Comparison of ENCODE assay signal across 15 cellular contexts in the genomic region with DNA sequence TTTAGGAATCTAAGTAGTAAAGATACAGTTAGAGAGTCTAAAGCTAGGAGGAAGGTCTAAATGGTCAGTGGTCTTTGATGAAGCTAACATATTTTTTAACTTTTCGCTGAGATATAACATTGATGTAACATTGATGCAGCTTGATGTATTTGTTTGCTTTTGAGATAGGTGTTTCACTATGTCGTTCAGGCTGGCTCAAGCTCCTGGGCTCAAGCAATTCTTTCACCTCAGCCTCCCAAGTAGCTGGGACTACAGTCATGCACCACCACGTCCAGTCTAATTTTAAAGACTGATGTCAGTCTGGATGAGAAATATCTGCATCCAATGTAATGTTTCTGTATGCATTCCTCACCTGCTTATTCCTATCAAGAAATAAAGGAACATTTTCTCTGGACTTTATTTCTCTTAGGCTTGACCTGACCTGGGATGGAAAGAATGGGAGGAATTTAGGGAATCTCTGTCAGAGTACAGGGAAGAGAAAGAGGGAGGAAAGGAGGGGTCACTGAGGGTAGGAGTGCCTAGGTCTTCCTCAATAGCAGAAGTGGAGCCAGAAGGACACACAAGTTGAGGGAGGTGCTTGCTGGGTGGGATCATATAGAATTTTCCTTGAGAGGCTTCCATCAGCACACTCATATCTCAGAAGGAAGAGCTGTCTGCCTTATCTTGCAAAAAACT.
DNase-seq lines count a peak whose midpoint lies in the region; ATAC-seq, FAIRE-seq and TF ChIP-seq lines count a peak whose summit lies in the region.
"Had no signal": no experiment of that assay in that cellular context is flagged by ENCODE, and none has a peak within 500 bp of the region (broad histone marks: within the 10 kb centered on the region; RNA-seq: fewer than 3 reads in every experiment).

No MANE protein-coding gene starts in this region.

- no peak overlapping the region for H3K18ac ChIP-seq in mesendoderm (ENCODE audit: low read length)

- no peaks in the 10 kb centered on the region for H4K20me1 ChIP-seq in PC-9 (ENCODE audit: insufficient read depth)

- H3K79me2 ChIP-seq in mesendoderm (ENCODE audit: control insufficient read depth, insufficient read depth, low read length) (no peaks in the 10 kb centered on the region), PC-9 (ENCODE audit: low read depth) (no peaks in the 10 kb centered on the region)

- no peaks in the 10 kb centered on the region for H3K9me2 ChIP-seq in PC-9 (ENCODE audit: insufficient read depth)

- H4K8ac ChIP-seq in mesendoderm (ENCODE audit: low read depth, low read length): no peak overlapping the region

- no peaks in the 10 kb centered on the region for H3K36me3 ChIP-seq in HUES48 (ENCODE audit: control insufficient read depth, insufficient read depth, low read length)
- H3K36me3 ChIP-seq in mesendoderm (ENCODE audit: control insufficient read depth, insufficient read depth, low read length): no peaks in the 10 kb centered on the region
- H3K36me3 ChIP-seq in PC-9 (ENCODE audit: low read depth): no peaks in the 10 kb centered on the region

- H2AK5ac ChIP-seq in mesendoderm (ENCODE audit: low read length): no peak overlapping the region

- no peaks in the 10 kb centered on the region for H3K27me3 ChIP-seq in HUES48 (ENCODE audit: control insufficient read depth, insufficient read depth, low read length)
- no peaks in the 10 kb centered on the region for H3K27me3 ChIP-seq in mesendoderm (ENCODE audit: insufficient read depth, low read length, poor library complexity)
- H3K27me3 ChIP-seq in PC-9 (ENCODE audit: insufficient read depth, low read depth): no peaks in the 10 kb centered on the region

- H3F3A ChIP-seq in PC-9 (ENCODE audit: insufficient read depth, low read depth): no peaks in the 10 kb centered on the region; the same call in 1 of the 2 replicates

- DNase-seq in epithelial cell of proximal tubule (ENCODE audit: low read depth) (peak; percentile 13), mesendoderm (peak; percentile 88), urothelium cell line (ENCODE audit: low spot score) (peak; percentile 29), type B pancreatic cell (ENCODE audit: extremely low spot score, unreplicated experiment) (no peak), PC-9 (no peak)
- DNase-seq: DMS153, NCI-H1048, NCI-H2081 treated with DMSO at 0.1 percent for 48 hours, NCI-H510A treated with DMSO at 0.1 percent for 48 hours had no signal

- H3K79me1 ChIP-seq in mesendoderm (ENCODE audit: low read length): no peaks in the 10 kb centered on the region

- H3K4me1 ChIP-seq in HUES48 (ENCODE audit: control insufficient read depth, insufficient read depth, low read length) (peaks cover 10% of the 10 kb centered on the region), mesendoderm (ENCODE audit: control insufficient read depth, low read depth, low read length) (no peaks in the 10 kb centered on the region), PC-9 (replicated peaks; ENCODE audit: insufficient read depth) (no peaks in the 10 kb centered on the region)

- H3K56ac ChIP-seq in mesendoderm (ENCODE audit: low read length): no peak overlapping the region

- no peak for FAIRE-seq in urothelium cell line (lab: Jason Lieb, UNC)

- no peak overlapping the region for H3K4me2 ChIP-seq in mesendoderm (ENCODE audit: low read length)
- H3K4me2 ChIP-seq in PC-9: no peak overlapping the region

- no peak overlapping the region for H2BK120ac ChIP-seq in mesendoderm (ENCODE audit: low read depth, low read length)

- H3K27me3 Mint-ChIP-seq in type B pancreatic cell: no peaks in the 10 kb centered on the region

- no peak overlapping the region for H3K4ac ChIP-seq in mesendoderm (ENCODE audit: low read depth, low read length)

- no peak overlapping the region for H3K23ac ChIP-seq in mesendoderm (ENCODE audit: low read length)

- BruUV-seq in PC-9 (replicated peaks; lab: Mats Ljungman, UMichigan): no TSS peak

- POLR2A ChIA-PET in PC-9 (lab: Charles Lee; ENCODE audit: unreplicated experiment): no interaction called here

- no peak overlapping the region for H4K5ac ChIP-seq in mesendoderm (ENCODE audit: low read length)

- no peaks in the 10 kb centered on the region for H3K36me3 Mint-ChIP-seq in type B pancreatic cell

- H3K4me3 Mint-ChIP-seq in type B pancreatic cell: no peak overlapping the region

- H2BK15ac ChIP-seq in mesendoderm (replicated peaks; ENCODE audit: low read depth): no peak overlapping the region

- H3K27ac Mint-ChIP-seq in type B pancreatic cell: no peak overlapping the region

- TF ChIP-seq CTCF in epithelial cell of proximal tubule (conservative IDR thresholded peaks at IDR 0.05; ENCODE audit: low read depth, low read length) (no peak), type B pancreatic cell (conservative IDR thresholded peaks at IDR 0.05) (no peak), PC-9 (conservative IDR thresholded peaks at IDR 0.05) (no peak)

- intact Hi-C loops in PC-9 (cut with micrococcal nuclease; ENCODE audit: unreplicated experiment): loop anchor here (5.0 kb wide), 1 partner anchor 40 kb away; no protein-coding TSS in a partner anchor

- H3K4me1 Mint-ChIP-seq in type B pancreatic cell (ENCODE audit: unreplicated experiment): peaks cover 6% of the 10 kb centered on the region

- H3K9ac ChIP-seq in HUES48 (ENCODE audit: low read depth, low read length) (no peak overlapping the region), mesendoderm (ENCODE audit: low read length) (no peak overlapping the region)

- H2AFZ ChIP-seq in PC-9: no peak overlapping the region

- no CpG with 5 or more reads among the region's 3 CpGs for WGBS in mesendoderm (ENCODE audit: extremely low coverage, insufficient coverage, low lambda C conversion rate)

- 0 out of 2 replicates have a peak overlapping the region, but pooled peaks have one; percentile 24 for H3K4me3 ChIP-seq in HUES48 (ENCODE audit: low read depth, low read length)
- no peak overlapping the region for H3K4me3 ChIP-seq in epithelial cell of proximal tubule (ENCODE audit: low read depth, low read length)
- H3K4me3 ChIP-seq in mesendoderm (ENCODE audit: low read length): no peak overlapping the region
- H3K4me3 ChIP-seq in PC-9: no peak overlapping the region

- peaks cover 10% of the 10 kb centered on the region for H3K9me3 ChIP-seq in HUES48 (ENCODE audit: control insufficient read depth, insufficient read depth, low read length)
- H3K9me3 ChIP-seq in PC-9 (ENCODE audit: insufficient read depth, low read depth): peaks cover 10% of the 10 kb centered on the region

- peak overlapping the region; percentile 12 for H3K27ac ChIP-seq in HUES48 (ENCODE audit: low read depth, low read length)
- H3K27ac ChIP-seq in mesendoderm (ENCODE audit: low read depth, low read length): no peak overlapping the region
- no peak overlapping the region for H3K27ac ChIP-seq in PC-9
- H3K27ac ChIP-seq: C4-2B had no signal

- CTCF ChIA-PET in PC-9 (lab: Charles Lee): no interaction called here

- H3K9me3 Mint-ChIP-seq in type B pancreatic cell: peaks cover 5% of the 10 kb centered on the region

- ATAC-seq in HG03196 (IDR thresholded peaks at IDR 0.05; ENCODE audit: unreplicated experiment): no peak
- ATAC-seq: HCT116, Panc1, Right ventricle myocardium inferior had no signal

- H2BK5ac ChIP-seq in mesendoderm (ENCODE audit: low read length): no peak overlapping the region

Comparison
In these comparisons a context has a peak if more than half of its experiments do, and no peak if none do; other contexts are left out.
1. DNase-seq: peak in epithelial cell of proximal tubule (single experiment), mesendoderm (single experiment) and urothelium cell line (single experiment); none in type B pancreatic cell (single experiment) and PC-9 (0 of 2).